9 cellular contexts compared by ENCODE assay signal in the genomic region with DNA sequence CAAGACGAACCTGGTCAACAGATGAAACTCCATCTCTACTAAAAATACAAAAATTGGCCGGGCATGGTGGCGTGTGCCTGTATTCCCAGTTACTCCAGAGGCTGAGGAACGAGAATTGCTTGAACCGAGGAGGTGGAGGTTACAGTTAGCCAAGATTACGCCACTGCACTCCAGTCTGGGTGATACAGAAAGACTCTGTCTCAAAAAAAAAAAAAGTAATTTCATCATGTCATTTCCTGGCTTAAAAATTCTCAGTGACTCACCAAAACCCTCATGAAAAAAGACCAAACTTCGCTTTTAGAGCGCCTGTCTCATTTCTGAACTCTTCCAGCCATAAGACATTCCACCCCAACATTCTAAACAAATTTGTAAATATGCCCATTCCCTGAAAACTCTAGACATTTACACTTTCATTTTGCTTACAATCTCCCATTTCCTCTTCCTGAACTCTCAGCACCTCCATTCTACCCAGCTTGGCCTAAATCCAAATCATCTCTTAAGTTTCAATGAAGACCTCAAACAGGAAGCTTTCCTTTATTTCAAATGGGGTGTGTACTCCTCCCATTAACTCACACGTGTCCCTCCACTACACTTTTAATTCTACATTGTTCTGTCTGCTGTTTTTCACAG. TPM values are rescaled to one million over a fixed set of nuclear protein-coding genes. Genes with fewer than 3 reads are reported as not detected.
DNase-seq lines count a peak whose midpoint lies in the region; ATAC-seq and TF ChIP-seq lines count a peak whose summit lies in the region.
"Had no signal": no experiment of that assay in that cellular context is flagged by ENCODE, and none has a peak within 500 bp of the region (broad histone marks: within the 10 kb centered on the region; RNA-seq: fewer than 3 reads in every experiment).

No MANE protein-coding gene starts in this region.

- H3K9ac ChIP-seq in skeletal muscle satellite cell (ENCODE audit: low read depth, low read length) = peak overlapping the region; percentile 55

- TF ChIP-seq CTCF in RWPE2 (IDR thresholded peaks at IDR 0.05; ENCODE audit: poor library complexity, severe bottlenecking) = no peak

- DNase-seq in NCI-H2107 treated with DMSO at 0.1 percent for 48 hours (lab: John Stamatoyannopoulos, UW; ENCODE audit: unreplicated experiment) (peak; percentile 12), NCI-H2107 (lab: John Stamatoyannopoulos, UW) (no peak), RWPE2 (ENCODE audit: low spot score) (no peak), epithelial cell of prostate (ENCODE audit: low read depth, low spot score) (peak; percentile 44)

- H3K4me3 ChIP-seq in RWPE2 (ENCODE audit: severe bottlenecking) = no peak overlapping the region
- peak overlapping the region; percentile 47 for H3K4me3 ChIP-seq in skeletal muscle satellite cell (ENCODE audit: low read length)

- H3K27ac ChIP-seq in RWPE2 (ENCODE audit: poor library complexity, severe bottlenecking) (peak overlapping the region; percentile 97), epithelial cell of prostate (peak overlapping the region; percentile 96)
- H3K27ac ChIP-seq: VCaP had no signal

- peak overlapping the region; percentile 70 for H3K4me2 ChIP-seq in skeletal muscle satellite cell (ENCODE audit: low read length)

- H3K36me3 ChIP-seq in RWPE2 (ENCODE audit: low read depth) (no peaks in the 10 kb centered on the region), skeletal muscle satellite cell (ENCODE audit: insufficient read depth, low read length) (no peaks in the 10 kb centered on the region)

- H3K4me1 ChIP-seq in RWPE2 (ENCODE audit: insufficient read depth, poor library complexity, severe bottlenecking) = peaks cover 41% of the 10 kb centered on the region
- peaks cover 26% of the 10 kb centered on the region for H3K4me1 ChIP-seq in skeletal muscle satellite cell (ENCODE audit: control insufficient read depth, insufficient read depth, low read length)

- no peaks in the 10 kb centered on the region for H3K9me3 ChIP-seq in RWPE2 (ENCODE audit: severe bottlenecking)
- H3K9me3 ChIP-seq in skeletal muscle satellite cell (replicated peaks; ENCODE audit: low read length) = no peaks in the 10 kb centered on the region

- peak; percentile 45 for ATAC-seq in RWPE2 (ENCODE audit: low read depth)
- no peak for ATAC-seq in GM19395 (IDR thresholded peaks at IDR 0.05; ENCODE audit: unreplicated experiment)
- no peak for ATAC-seq in HG03280 (IDR thresholded peaks at IDR 0.05; ENCODE audit: unreplicated experiment)
- ATAC-seq in HG03135 (IDR thresholded peaks at IDR 0.05; ENCODE audit: unreplicated experiment) = no peak

- H3K27me3 ChIP-seq in RWPE2 (ENCODE audit: insufficient read depth, poor library complexity, severe bottlenecking) = no peaks in the 10 kb centered on the region
- no peaks in the 10 kb centered on the region for H3K27me3 ChIP-seq in skeletal muscle satellite cell (ENCODE audit: control insufficient read depth, insufficient read depth, low read length)

RNA-seq across cellular contexts. Expression of gene PRRC2C, which starts 50.5 kb away (rescaled TPM):
- total RNA-seq in skeletal muscle satellite cell (2012; rRNA removed) = 40.1 and 44.8 TPM in 2 replicates

Comparison
In these comparisons a context has a peak if more than half of its experiments do, and no peak if none do; other contexts are left out.
1. DNase-seq: peak in NCI-H2107 treated with DMSO at 0.1 percent for 48 hours (single experiment) and epithelial cell of prostate (single experiment); none in NCI-H2107 (single experiment) and RWPE2 (single experiment).